In genomic region chr2:14952383-14952782, GRCh38 we compare ENCODE assay signal across 33 cellular contexts.
"Had no signal": no experiment of that assay in that cellular context is flagged by ENCODE, and none has a peak within 500 bp of the region (broad histone marks: within the 10 kb centered on the region; RNA-seq: fewer than 3 reads in every experiment).

No MANE protein-coding gene starts in this region.

- H3K36me3 Mint-ChIP-seq: activated naive CD4-positive, alpha-beta T cell treated with anti-CD3 and anti-CD28 coated beads, Interleukin-2, amount 50 U/mL, for 24 hours; T-cell had no signal

- H3K27me3 Mint-ChIP-seq: activated CD4-positive, alpha-beta T cell treated with anti-CD3 and anti-CD28 coated beads, Interleukin-2, amount 10 ng/mL, durations not matched to agents 24 days and 14 days had no signal

- H3K4me1 Mint-ChIP-seq: activated CD4-positive, alpha-beta T cell treated with anti-CD3 and anti-CD28 coated beads, Interleukin-2, amount 10 ng/mL, durations not matched to agents 24 days and 14 days; activated naive CD4-positive, alpha-beta T cell treated with anti-CD3 and anti-CD28 coated beads, Interleukin-2, amount 50 U/mL, for 24 hours; T-cell; T-helper 17 cell had no signal

- DNase-seq: activated CD4-positive, alpha-beta T cell treated with anti-CD3 and anti-CD28 coated beads for 1 hour; activated CD4-positive, alpha-beta T cell treated with anti-CD3 and anti-CD28 coated beads, Interleukin-2, amount 10 ng/mL, durations not matched to agents 24 days and 14 days; activated CD4-positive, alpha-beta T cell treated with anti-CD3 and anti-CD28 coated beads, Interleukin-2, amount 50 U/mL, for 4 hours; activated CD4-positive, CD25-positive, alpha-beta regulatory T cell; activated CD8-positive, alpha-beta T cell treated with anti-CD3 and anti-CD28 coated beads for 36 hours; activated gamma-delta T cell; activated naive CD4-positive, alpha-beta T cell treated with Interleukin-2 at 50 U/mL for 16 hours; activated T-cell treated with anti-CD3 and anti-CD28 coated beads, Interleukin-2, amount 50 U/mL, for 1 hour; activated T-cell treated with anti-CD3 and anti-CD28 coated beads, Interleukin-2, amount 50 U/mL, for 72 hours; adrenal gland; body of pancreas; NCI-H1105; NCI-H1436 treated with DMSO at 0.1 percent for 48 hours; NCI-H187 treated with DMSO at 0.1 percent for 48 hours; NCI-H2081; NCI-H2171 treated with DMSO at 0.1 percent for 48 hours; NCI-H2227 treated with DMSO at 0.1 percent for 48 hours; NCI-H446; NCI-H510A treated with DMSO at 0.1 percent for 48 hours; NCI-H526 treated with DMSO at 0.1 percent for 48 hours; NK-92 treated with Interleukin-12 subunit alpha and Interleukin-12 subunit beta, amount 100 ng/mL, for 24 hours; PC-3; Peyer's patch; RPMI8226; SHP77 treated with DMSO at 0.1 percent for 48 hours; T-cell; T-helper 17 cell; T-helper 9 cell had no signal

- H3K27ac Mint-ChIP-seq: activated CD4-positive, alpha-beta T cell treated with anti-CD3 and anti-CD28 coated beads, Interleukin-2, amount 10 ng/mL, durations not matched to agents 24 days and 14 days; activated CD8-positive, alpha-beta T cell treated with anti-CD3 and anti-CD28 coated beads for 36 hours; activated naive CD4-positive, alpha-beta T cell treated with anti-CD3 and anti-CD28 coated beads, Interleukin-2, amount 50 U/mL, for 24 hours; activated T-cell treated with anti-CD3 and anti-CD28 coated beads, Interleukin-2, amount 50 U/mL, for 72 hours; activated T-helper 2 cell treated with anti-CD3 and anti-CD28 coated beads, Interferon-gamma antibody, Interleukin-2, Interleukin-4, amounts not matched to agents 10 μg/mL and 5 μg/mL and 100 μg/mL, durations not matched to agents 14 hours and 24 hours and 36 hours; T-cell; T-helper 17 cell had no signal

- ATAC-seq: activated CD8-positive, alpha-beta T cell treated with anti-CD3 and anti-CD28 coated beads for 36 hours; activated T-cell treated with anti-CD3 and anti-CD28 coated beads, Interleukin-2, amount 50 U/mL, for 72 hours; body of pancreas; SK-N-SH treated with all-trans-retinoic acid at 6 μM for 48 hours; T-cell; T-helper 17 cell had no signal

- H3K4me3 ChIP-seq: adrenal gland, body of pancreas, breast epithelium, Peyer's patch, SJSA1 had no signal

- H3K9me3 Mint-ChIP-seq: activated naive CD4-positive, alpha-beta T cell treated with anti-CD3 and anti-CD28 coated beads, Interleukin-2, amount 50 U/mL, for 24 hours had no signal

- H3K4me3 Mint-ChIP-seq: activated CD4-positive, alpha-beta T cell treated with anti-CD3 and anti-CD28 coated beads, Interleukin-2, amount 10 ng/mL, durations not matched to agents 24 days and 14 days; activated CD8-positive, alpha-beta T cell treated with anti-CD3 and anti-CD28 coated beads for 36 hours; activated naive CD4-positive, alpha-beta T cell treated with anti-CD3 and anti-CD28 coated beads, Interleukin-2, amount 50 U/mL, for 24 hours; activated T-cell treated with anti-CD3 and anti-CD28 coated beads, Interleukin-2, amount 50 U/mL, for 72 hours; T-cell; T-helper 17 cell had no signal
